28 cellular contexts compared by ENCODE assay signal in genomic region chr12:131162113-131162512, GRCh38.
"Had no signal": no experiment of that assay in that cellular context is flagged by ENCODE, and none has a peak within 500 bp of the region (broad histone marks: within the 10 kb centered on the region; RNA-seq: fewer than 3 reads in every experiment).

No MANE protein-coding gene starts in this region.

- DNase-seq: nephron progenitor cell; occipital lobe; ovary; posterior cingulate gyrus; psoas muscle; right cardiac atrium; right lobe of liver; sigmoid colon; small intestine; stimulated activated CD4-positive, alpha-beta T cell treated with anti-CD3 and anti-CD28 coated beads, Interleukin-15, amount 100 ng/mL, for 24 hours; stimulated activated CD4-positive, alpha-beta T cell treated with anti-CD3 and anti-CD28 coated beads, Interleukin-2, amount 100 ng/mL, for 24 hours; stimulated activated CD4-positive, alpha-beta T cell treated with anti-CD3 and anti-CD28 coated beads, Interleukin-2, amount 100 ng/mL, for 48 hours; stimulated activated CD4-positive, alpha-beta T cell treated with anti-CD3 and anti-CD28 coated beads, Interleukin-4, amount 100 ng/mL, for 24 hours; stimulated activated naive B cell treated with anti-CD40 and anti-IgM and Interleukin-4, amounts not matched to agents 10 μg/mL and 1 μg/mL and 100 μg/mL, for 72 hours; stimulated activated naive CD4-positive, alpha-beta T cell treated with Interleukin-2 at 50 U/mL for 16 hours; stomach; thyroid gland; trophoblast cell; upper lobe of left lung had no signal

- H3K27ac Mint-ChIP-seq: natural killer cell treated with Interleukin-12 subunit alpha and Interleukin-12 subunit beta and Interleukin-15 and Interleukin-18, amount 100 ng/mL, for 72 hours; nephron progenitor cell; progenitor cell of endocrine pancreas; stimulated activated effector memory CD8-positive, alpha-beta T cell treated with anti-CD3 and anti-CD28 coated beads, Interleukin-12 subunit alpha, Interleukin-12 subunit beta, amount 100 ng/mL, for 72 hours; stimulated activated naive B cell treated with anti-CD40 and anti-IgM and Interleukin-4, amounts not matched to agents 10 μg/mL and 1 μg/mL and 100 μg/mL, for 72 hours; stimulated activated naive CD8-positive, alpha-beta T cell treated with anti-CD3 and anti-CD28 coated beads, Interleukin-15, Interleukin-2, amounts not matched to agents 100 ng/mL and 50 ng/mL, for 24 hours had no signal

- H3K9ac ChIP-seq: parathyroid adenoma had no signal

- H3K27ac ChIP-seq: ovary, parathyroid adenoma, psoas muscle, right lobe of liver, sigmoid colon, stomach, thoracic aorta, thyroid gland, tibial nerve, upper lobe of left lung, vagina had no signal

- H3K36me3 Mint-ChIP-seq: natural killer cell treated with Interleukin-12 subunit alpha and Interleukin-12 subunit beta and Interleukin-15 and Interleukin-18, amount 100 ng/mL, for 72 hours; stimulated activated effector memory CD8-positive, alpha-beta T cell treated with anti-CD3 and anti-CD28 coated beads, Interleukin-12 subunit alpha, Interleukin-12 subunit beta, amount 100 ng/mL, for 72 hours; stimulated activated naive B cell treated with anti-CD40 and anti-IgM and Interleukin-4, amounts not matched to agents 10 μg/mL and 1 μg/mL and 100 μg/mL, for 72 hours had no signal

- H3K9me3 Mint-ChIP-seq: natural killer cell treated with Interleukin-12 subunit alpha and Interleukin-12 subunit beta and Interleukin-15 and Interleukin-18, amount 100 ng/mL, for 72 hours; nephron progenitor cell; stimulated activated effector memory CD8-positive, alpha-beta T cell treated with anti-CD3 and anti-CD28 coated beads, Interleukin-12 subunit alpha, Interleukin-12 subunit beta, amount 100 ng/mL, for 72 hours; stimulated activated naive B cell treated with anti-CD40 and anti-IgM and Interleukin-4, amounts not matched to agents 10 μg/mL and 1 μg/mL and 100 μg/mL, for 72 hours; stimulated activated naive CD8-positive, alpha-beta T cell treated with anti-CD3 and anti-CD28 coated beads, Interleukin-15, Interleukin-2, amounts not matched to agents 100 ng/mL and 50 ng/mL, for 24 hours had no signal

- H2AFZ ChIP-seq: parathyroid adenoma had no signal

- H3K27me3 ChIP-seq: ovary, right lobe of liver, thyroid gland, tibial nerve, upper lobe of left lung, vagina had no signal

- H3K4me3 ChIP-seq: ovary, psoas muscle, right lobe of liver, sigmoid colon, stomach, thoracic aorta, thyroid gland, tibial nerve, upper lobe of left lung, vagina had no signal

- H3K27me3 Mint-ChIP-seq: stimulated activated naive CD8-positive, alpha-beta T cell treated with anti-CD3 and anti-CD28 coated beads, Interleukin-15, Interleukin-2, amounts not matched to agents 100 ng/mL and 50 ng/mL, for 24 hours had no signal

- H3K4me1 Mint-ChIP-seq: nephron progenitor cell; stimulated activated effector memory CD8-positive, alpha-beta T cell treated with anti-CD3 and anti-CD28 coated beads, Interleukin-12 subunit alpha, Interleukin-12 subunit beta, amount 100 ng/mL, for 72 hours; stimulated activated naive B cell treated with anti-CD40 and anti-IgM and Interleukin-4, amounts not matched to agents 10 μg/mL and 1 μg/mL and 100 μg/mL, for 72 hours had no signal

- H3K36me3 ChIP-seq: ovary, right lobe of liver, sigmoid colon, stomach, thoracic aorta, thyroid gland, tibial nerve, upper lobe of left lung, vagina had no signal

- H3K4me3 Mint-ChIP-seq: natural killer cell treated with Interleukin-12 subunit alpha and Interleukin-12 subunit beta and Interleukin-15 and Interleukin-18, amount 100 ng/mL, for 72 hours; nephron progenitor cell; neural crest cell; stimulated activated effector memory CD8-positive, alpha-beta T cell treated with anti-CD3 and anti-CD28 coated beads, Interleukin-12 subunit alpha, Interleukin-12 subunit beta, amount 100 ng/mL, for 72 hours; stimulated activated naive B cell treated with anti-CD40 and anti-IgM and Interleukin-4, amounts not matched to agents 10 μg/mL and 1 μg/mL and 100 μg/mL, for 72 hours; stimulated activated naive CD8-positive, alpha-beta T cell treated with anti-CD3 and anti-CD28 coated beads, Interleukin-15, Interleukin-2, amounts not matched to agents 100 ng/mL and 50 ng/mL, for 24 hours had no signal

- H3K9me3 ChIP-seq: ovary, psoas muscle, right lobe of liver, sigmoid colon, stomach, thoracic aorta, thyroid gland, tibial nerve, upper lobe of left lung, vagina had no signal

- H3K4me1 ChIP-seq: parathyroid adenoma, psoas muscle, right lobe of liver, sigmoid colon, stomach, upper lobe of left lung, vagina had no signal
